In the genomic region with DNA sequence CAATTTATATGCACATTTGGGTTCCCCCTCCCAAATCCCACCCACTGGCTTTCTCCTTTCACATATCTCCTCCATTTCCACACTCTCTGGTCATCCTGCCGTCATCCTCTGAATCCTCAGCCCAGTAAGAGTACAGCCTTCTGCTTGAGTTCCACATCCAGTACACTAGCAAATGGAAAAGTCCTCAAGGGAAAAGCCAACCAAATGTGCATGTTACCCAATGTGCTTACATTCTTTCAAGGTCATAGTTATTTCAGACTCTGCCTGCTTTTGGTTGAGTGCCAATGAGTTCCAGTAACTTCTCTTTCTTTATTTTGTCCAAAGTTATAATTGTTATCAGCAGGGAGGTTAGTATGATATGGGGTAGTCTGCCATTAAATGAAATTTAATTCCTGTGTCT, we compare ENCODE assay signal across 21 cellular contexts.
DNase-seq lines count a peak whose midpoint lies in the region; ATAC-seq and TF ChIP-seq lines count a peak whose summit lies in the region.
"Had no signal": no experiment of that assay in that cellular context is flagged by ENCODE, and none has a peak within 500 bp of the region (broad histone marks: within the 10 kb centered on the region; RNA-seq: fewer than 3 reads in every experiment).

No MANE protein-coding gene starts in this region.

- H3K4me1 Mint-ChIP-seq in osteocyte (ENCODE audit: unreplicated experiment), result peaks cover 39% of the 10 kb centered on the region

- no peaks in the 10 kb centered on the region for H3K36me3 Mint-ChIP-seq in osteocyte (ENCODE audit: unreplicated experiment)

- ATAC-seq in GM21786 (IDR thresholded peaks at IDR 0.05; ENCODE audit: unreplicated experiment) (no peak), HG02798 (IDR thresholded peaks at IDR 0.05; ENCODE audit: poor library complexity, unreplicated experiment) (no peak)

- TF ChIP-seq CTCF in osteocyte (IDR thresholded peaks at IDR 0.05), result no peak

- no peak overlapping the region for H3K4me3 Mint-ChIP-seq in osteocyte (ENCODE audit: unreplicated experiment)

- no peaks in the 10 kb centered on the region for H3K27me3 Mint-ChIP-seq in osteocyte (ENCODE audit: unreplicated experiment)

- DNase-seq in AG20443 (ENCODE audit: low spot score) (peak; percentile 20), amniotic epithelial cell (ENCODE audit: low read depth) (peak; percentile 71), fibroblast of peridontal ligament (ENCODE audit: extremely low read depth) (peak; percentile 93), osteocyte (ENCODE audit: extremely low spot score, unreplicated experiment) (no peak), medulla oblongata (ENCODE audit: extremely low spot score) (no peak), epidermal melanocyte (ENCODE audit: insufficient read length, low spot score) (no peak)
- DNase-seq: activated CD4-positive, alpha-beta T cell treated with anti-CD3 and anti-CD28 coated beads for 1 hour; activated gamma-delta T cell treated with Interleukin-2 at 50 U/mL for 16 hours; anterior cingulate cortex; BE2C; Calu3; cortex of kidney; MG63; mucosa of descending colon; NCI-H1930; NCI-H526 treated with DMSO at 0.1 percent for 48 hours; nucleus accumbens; stimulated activated CD4-positive, alpha-beta T cell treated with anti-CD3 and anti-CD28 coated beads, Interleukin-4, amount 100 ng/mL, for 1 hour; T-helper 9 cell had no signal

- H3K9me3 Mint-ChIP-seq in osteocyte (ENCODE audit: unreplicated experiment), result peaks cover 10% of the 10 kb centered on the region

- H3K27ac Mint-ChIP-seq in osteocyte (ENCODE audit: unreplicated experiment), result peak overlapping the region; percentile 71

Comparison
In these comparisons a context has a peak if more than half of its experiments do, and no peak if none do; other contexts are left out.
1. DNase-seq: peak in AG20443 (single experiment), amniotic epithelial cell (single experiment) and fibroblast of peridontal ligament (single experiment); none in osteocyte (single experiment), medulla oblongata (single experiment) and epidermal melanocyte (single experiment).